8 cellular contexts compared by ENCODE assay signal in genomic region chr2:62705007-62705829, GRCh38. TPM values are rescaled to one million over a fixed set of nuclear protein-coding genes. Genes with fewer than 3 reads are reported as not detected.
DNase-seq lines count a peak whose midpoint lies in the region; ATAC-seq, FAIRE-seq and TF ChIP-seq lines count a peak whose summit lies in the region.

EHBP1 (plus strand) TSS chr2:62705713; CDS start chr2:62707192, 1,479 bp downstream.

- no peaks in the 10 kb centered on the region for H3K27me3 ChIP-seq in BE2C

- ATAC-seq in HG03460 (IDR thresholded peaks at IDR 0.05; ENCODE audit: unreplicated experiment), result peak; percentile 95

- H3K36me3 ChIP-seq in BE2C, result peaks cover 5% of the 10 kb centered on the region; the same call in 1 of the 2 replicates

- peak; percentile 82 for FAIRE-seq in colon (lab: Jason Lieb, UNC)

- H3K9me3 ChIP-seq in BE2C, result no peaks in the 10 kb centered on the region

- no peaks in the 10 kb centered on the region for H3K4me1 ChIP-seq in BE2C

- TF ChIP-seq CTCF in BE2C (IDR thresholded peaks at IDR 0.05; ENCODE audit: low read depth, low read length), result no peak

- H3K4me3 ChIP-seq in BE2C (ENCODE audit: low read depth, low read length), result peak within 1 kb of the TSS; percentile 70

- DNase-seq in BE2C, result peak; percentile 94
- peak; percentile 82 for DNase-seq in GM19240 (ENCODE audit: insufficient read length, low spot score)
- DNase-seq in NCI-H526 (lab: John Stamatoyannopoulos, UW), result peak; percentile 99
- DNase-seq in activated CD4-positive, alpha-beta T cell treated with anti-CD3 and anti-CD28 coated beads for 48 hours, result peak; percentile 98
- peak; percentile 100 for DNase-seq in kidney glomerular epithelial cell (lab: John Stamatoyannopoulos, UW)
- peak; percentile 94 to 97 for DNase-seq in stimulated activated CD4-positive, alpha-beta T cell treated with anti-CD3 and anti-CD28 coated beads, Interleukin-1b, Interleukin-23, amount 100 ng/mL, for 1 hour (ENCODE audit: low read depth in 2 of 2)

RNA-seq across cellular contexts. Expression of gene EHBP1, which starts in this region (rescaled TPM):
- polyA plus RNA-seq in BE2C (2012; ENCODE audit: insufficient read depth, insufficient read length, low read depth), result 31.3 TPM

Comparison
In these comparisons a context has a peak if more than half of its experiments do, and no peak if none do; other contexts are left out.
1. Peak in every context shown above with its lines: DNase-seq, ATAC-seq and H3K4me3 ChIP-seq.